ENCODE assay signal across 9 cellular contexts in the genomic region with DNA sequence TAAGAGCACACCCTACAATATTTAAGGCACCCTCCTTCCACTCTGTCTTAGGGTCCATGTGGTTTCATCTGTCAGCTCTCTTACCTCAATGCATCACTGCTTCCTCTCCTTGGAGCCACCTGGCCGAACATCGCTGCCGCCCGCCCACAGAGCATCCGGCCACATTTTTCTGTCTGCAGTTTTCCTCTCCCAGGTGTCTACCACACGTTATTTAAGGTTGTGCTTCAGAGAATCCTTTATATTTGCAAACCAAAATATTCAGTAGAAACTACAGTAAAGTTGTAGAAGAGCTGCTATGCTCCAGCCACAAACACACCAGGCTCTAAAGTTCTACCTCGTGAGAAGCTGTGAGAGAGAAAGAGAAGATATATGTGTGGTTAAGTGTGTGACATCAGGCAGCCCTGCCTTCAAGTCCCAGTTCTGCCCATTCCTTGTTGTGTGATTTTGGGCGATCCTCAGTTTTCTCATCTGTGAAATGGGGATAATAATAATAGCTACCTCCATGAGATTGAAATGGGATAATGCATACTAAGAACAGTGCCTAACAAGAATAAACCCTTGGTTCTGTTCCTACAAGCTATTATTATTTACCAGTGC. TPM values are rescaled to one million over a fixed set of nuclear protein-coding genes. Genes with fewer than 3 reads are reported as not detected.
DNase-seq lines count a peak whose midpoint lies in the region; ATAC-seq, FAIRE-seq and TF ChIP-seq lines count a peak whose summit lies in the region.
"Had no signal": no experiment of that assay in that cellular context is flagged by ENCODE, and none has a peak within 500 bp of the region (broad histone marks: within the 10 kb centered on the region; RNA-seq: fewer than 3 reads in every experiment).

No MANE protein-coding gene starts in this region.

- H3K4me3 Mint-ChIP-seq in activated CD4-positive, alpha-beta T cell treated with anti-CD3 and anti-CD28 coated beads, Interleukin-2, amount 10 ng/mL, durations not matched to agents 24 days and 14 days = peak overlapping the region; percentile 78

- H3K27ac ChIP-seq in liver (ENCODE audit: low read depth in 1 of 2, low read length in 2 of 2) (no peak overlapping the region), kidney (ENCODE audit: low read depth in 2 of 2, low read length in 2 of 2) (no peak overlapping the region)
- H3K27ac ChIP-seq: epithelial cell of prostate had no signal

- peaks cover 3% of the 10 kb centered on the region for H3K9me3 Mint-ChIP-seq in activated CD4-positive, alpha-beta T cell treated with anti-CD3 and anti-CD28 coated beads, Interleukin-2, amount 10 ng/mL, durations not matched to agents 24 days and 14 days

- no peaks in the 10 kb centered on the region for H3K27me3 ChIP-seq in liver (ENCODE audit: control insufficient read depth in 4 of 4, insufficient read depth in 4 of 4, low read length in 3 of 4)

- no peak overlapping the region for H3K4me3 ChIP-seq in liver (ENCODE audit: low read depth in 1 of 3, low read length in 3 of 3)
- H3K4me3 ChIP-seq in kidney (ENCODE audit: low read length in 2 of 2) = no peak overlapping the region

- H3K27me3 Mint-ChIP-seq in activated CD4-positive, alpha-beta T cell treated with anti-CD3 and anti-CD28 coated beads, Interleukin-2, amount 10 ng/mL, durations not matched to agents 24 days and 14 days = no peaks in the 10 kb centered on the region

- H3K27ac Mint-ChIP-seq in activated CD4-positive, alpha-beta T cell treated with anti-CD3 and anti-CD28 coated beads, Interleukin-2, amount 10 ng/mL, durations not matched to agents 24 days and 14 days = peak overlapping the region; percentile 92

- peaks cover 67% of the 10 kb centered on the region for H3K4me1 Mint-ChIP-seq in activated CD4-positive, alpha-beta T cell treated with anti-CD3 and anti-CD28 coated beads, Interleukin-2, amount 10 ng/mL, durations not matched to agents 24 days and 14 days

- FAIRE-seq in kidney (lab: Jason Lieb, UNC) = no peak

- TF ChIP-seq CTCF in liver (IDR thresholded peaks at IDR 0.05; ENCODE audit: low read depth, low read length, missing input control) = no peak
- no peak for TF ChIP-seq CTCF in kidney (IDR thresholded peaks at IDR 0.05; ENCODE audit: borderline replicate concordance, extremely low read depth, insufficient read depth)

- peak; percentile 96 for DNase-seq in activated CD4-positive, alpha-beta T cell treated with anti-CD3 and anti-CD28 coated beads, Interleukin-2, amount 10 ng/mL, durations not matched to agents 24 days and 14 days
- DNase-seq in middle frontal gyrus (ENCODE audit: extremely low spot score, low spot score) (no peak), NCI-H2107 (lab: John Stamatoyannopoulos, UW) (no peak), kidney (no peak), HuH-7 (ENCODE audit: low spot score) (no peak)

- H3K9ac ChIP-seq in liver (ENCODE audit: low read depth in 1 of 2, low read length in 2 of 2) = no peak overlapping the region
- no peak overlapping the region for H3K9ac ChIP-seq in kidney (ENCODE audit: low read length in 2 of 2)

- H3K9me3 ChIP-seq in liver (ENCODE audit: control insufficient read depth in 4 of 4, low read length in 3 of 4) (no peaks in the 10 kb centered on the region), kidney (ENCODE audit: control insufficient read depth in 1 of 2, low read length in 2 of 2) (no peaks in the 10 kb centered on the region)

- WGBS in liver = 83% methylated on average over 8 of the region's 8 CpGs

- intact Hi-C loops in activated CD4-positive, alpha-beta T cell treated with anti-CD3 and anti-CD28 coated beads, Interleukin-2, amount 10 ng/mL, durations not matched to agents 24 days and 14 days (cut with micrococcal nuclease) = loop anchor here (1.0 to 10.0 kb wide), 7 partner anchors 34 to 1329 kb away; a partner anchor contains a TSS
- intact Hi-C loops in kidney (cut with DNase I) = no loop called here

- no peaks in the 10 kb centered on the region for H3K36me3 ChIP-seq in liver (ENCODE audit: control insufficient read depth in 4 of 4, insufficient read depth in 3 of 4, low read depth in 1 of 4, low read length in 3 of 4)
- H3K36me3 ChIP-seq in kidney (ENCODE audit: control insufficient read depth in 1 of 2, insufficient read depth in 2 of 2, low read length in 2 of 2) = no peaks in the 10 kb centered on the region

- no peak for TF ChIP-seq RAD21 in liver (IDR thresholded peaks at IDR 0.05)

- peaks cover 0 to 6% (median 4%) of the 10 kb centered on the region in 4 donors for H3K4me1 ChIP-seq in liver (ENCODE audit: control insufficient read depth in 4 of 4, insufficient read depth in 4 of 4, low read length in 3 of 4)
- peaks cover 0 to 3% of the 10 kb centered on the region in 2 donors for H3K4me1 ChIP-seq in kidney (ENCODE audit: control insufficient read depth in 1 of 2, insufficient read depth in 1 of 2, low read depth in 1 of 2, low read length in 2 of 2)

- peak; percentile 67 for ATAC-seq in GM18867 (IDR thresholded peaks at IDR 0.05; ENCODE audit: unreplicated experiment)
- peak; percentile 64 for ATAC-seq in HG03045 (IDR thresholded peaks at IDR 0.05; ENCODE audit: unreplicated experiment)

- H3K36me3 Mint-ChIP-seq in activated CD4-positive, alpha-beta T cell treated with anti-CD3 and anti-CD28 coated beads, Interleukin-2, amount 10 ng/mL, durations not matched to agents 24 days and 14 days (ENCODE audit: low read depth) = peaks cover 8% of the 10 kb centered on the region

TF ChIP-seq in liver, 16 proteins besides CTCF, POLR2A, EP300 and RAD21:
- TF ChIP-seq TAF1 (conservative IDR thresholded peaks at IDR 0.05) (no peak), RXRA (IDR thresholded peaks at IDR 0.05) (no peak), HNF4A (conservative IDR thresholded peaks at IDR 0.05) (no peak), SP1 (IDR thresholded peaks at IDR 0.05) (peak; percentile 10)
- TF ChIP-seq, protein P1, sequence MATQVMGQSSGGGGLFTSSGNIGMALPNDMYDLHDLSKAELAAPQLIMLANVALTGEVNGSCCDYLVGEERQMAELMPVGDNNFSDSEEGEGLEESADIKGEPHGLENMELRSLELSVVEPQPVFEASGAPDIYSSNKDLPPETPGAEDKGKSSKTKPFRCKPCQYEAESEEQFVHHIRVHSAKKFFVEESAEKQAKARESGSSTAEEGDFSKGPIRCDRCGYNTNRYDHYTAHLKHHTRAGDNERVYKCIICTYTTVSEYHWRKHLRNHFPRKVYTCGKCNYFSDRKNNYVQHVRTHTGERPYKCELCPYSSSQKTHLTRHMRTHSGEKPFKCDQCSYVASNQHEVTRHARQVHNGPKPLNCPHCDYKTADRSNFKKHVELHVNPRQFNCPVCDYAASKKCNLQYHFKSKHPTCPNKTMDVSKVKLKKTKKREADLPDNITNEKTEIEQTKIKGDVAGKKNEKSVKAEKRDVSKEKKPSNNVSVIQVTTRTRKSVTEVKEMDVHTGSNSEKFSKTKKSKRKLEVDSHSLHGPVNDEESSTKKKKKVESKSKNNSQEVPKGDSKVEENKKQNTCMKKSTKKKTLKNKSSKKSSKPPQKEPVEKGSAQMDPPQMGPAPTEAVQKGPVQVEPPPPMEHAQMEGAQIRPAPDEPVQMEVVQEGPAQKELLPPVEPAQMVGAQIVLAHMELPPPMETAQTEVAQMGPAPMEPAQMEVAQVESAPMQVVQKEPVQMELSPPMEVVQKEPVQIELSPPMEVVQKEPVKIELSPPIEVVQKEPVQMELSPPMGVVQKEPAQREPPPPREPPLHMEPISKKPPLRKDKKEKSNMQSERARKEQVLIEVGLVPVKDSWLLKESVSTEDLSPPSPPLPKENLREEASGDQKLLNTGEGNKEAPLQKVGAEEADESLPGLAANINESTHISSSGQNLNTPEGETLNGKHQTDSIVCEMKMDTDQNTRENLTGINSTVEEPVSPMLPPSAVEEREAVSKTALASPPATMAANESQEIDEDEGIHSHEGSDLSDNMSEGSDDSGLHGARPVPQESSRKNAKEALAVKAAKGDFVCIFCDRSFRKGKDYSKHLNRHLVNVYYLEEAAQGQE (IDR thresholded peaks at IDR 0.05) = no peak
TF ChIP-seq in liver: peak in this region for 1.

RNA-seq across cellular contexts. Expression of a gene that starts 4.9 kb away (rescaled TPM):
- total RNA-seq in activated CD4-positive, alpha-beta T cell treated with anti-CD3 and anti-CD28 coated beads, Interleukin-2, amount 10 ng/mL, durations not matched to agents 24 days and 14 days = 129 and 131 TPM in 2 replicates
- total RNA-seq in liver (10 to 100 TPM in 1 of 2 donors, 1 to 10 TPM in 1; 7.4 to 21.8 TPM), kidney (41.0 TPM)
- polyA plus RNA-seq in liver (1 to 10 TPM; 1.0 to 1.9 TPM), kidney (ENCODE audit: insufficient read depth, low read depth, low replicate concordance) (3.4 TPM)
